10 cellular contexts compared by ENCODE assay signal in genomic region chr6:28446818-28447511, GRCh38. TPM values are rescaled to one million over a fixed set of nuclear protein-coding genes. Genes with fewer than 3 reads are reported as not detected.
DNase-seq lines count a peak whose midpoint lies in the region; ATAC-seq and TF ChIP-seq lines count a peak whose summit lies in the region.
"Had no signal": no experiment of that assay in that cellular context is flagged by ENCODE, and none has a peak within 500 bp of the region (broad histone marks: within the 10 kb centered on the region; RNA-seq: fewer than 3 reads in every experiment).

No MANE protein-coding gene starts in this region.

- H3K9me3 Mint-ChIP-seq in HFFc6, result no peaks in the 10 kb centered on the region
- peaks cover 0 to 7% (median 3%) of the 10 kb centered on the region in 5 experiments for H3K9me3 Mint-ChIP-seq in brain
- peaks cover 4% of the 10 kb centered on the region for H3K9me3 Mint-ChIP-seq in mesothelial cell of epicardium

- peak overlapping the region; percentile 62 for H3K4me3 ChIP-seq in AG04449 (ENCODE audit: low read depth, low read length)

- H3K36me3 Mint-ChIP-seq in HFFc6 (ENCODE audit: low read depth), result no peaks in the 10 kb centered on the region
- no peaks in the 10 kb centered on the region for H3K36me3 Mint-ChIP-seq in brain
- H3K36me3 Mint-ChIP-seq in mesothelial cell of epicardium, result no peaks in the 10 kb centered on the region

- TF ChIP-seq CTCF in AG04449 (IDR thresholded peaks at IDR 0.05; ENCODE audit: insufficient read depth, low read length, missing control alignments), result no peak
- no peak for TF ChIP-seq CTCF in HFFc6 (IDR thresholded peaks at IDR 0.05)
- no peak for TF ChIP-seq CTCF in brain (conservative IDR thresholded peaks at IDR 0.05)
- TF ChIP-seq CTCF in mesothelial cell of epicardium (IDR thresholded peaks at IDR 0.05; ENCODE audit: unreplicated experiment), result no peak

- H3K4me3 Mint-ChIP-seq in HFFc6, result peak overlapping the region; percentile 81
- peak overlapping the region; percentile 78 to 89 (median 85) for H3K4me3 Mint-ChIP-seq in brain
- peak overlapping the region; percentile 69 for H3K4me3 Mint-ChIP-seq in mesothelial cell of epicardium

- H3K27me3 Mint-ChIP-seq in HFFc6 (ENCODE audit: insufficient read depth), result peaks cover 5% of the 10 kb centered on the region
- H3K27me3 Mint-ChIP-seq in brain, result peaks cover 22% of the 10 kb centered on the region
- peaks cover 13% of the 10 kb centered on the region for H3K27me3 Mint-ChIP-seq in mesothelial cell of epicardium (ENCODE audit: low read depth)

- ATAC-seq in HG03432 (IDR thresholded peaks at IDR 0.05; ENCODE audit: unreplicated experiment), result no peak

- CTCF ChIA-PET in AG04449 (lab: Yijun Ruan, JAX), result interaction anchor here (1.3 kb wide), 1 partner anchor 19 kb away, joined by 3 read pairs; no protein-coding TSS in a partner anchor

- peaks cover 27% of the 10 kb centered on the region for H3K4me1 Mint-ChIP-seq in HFFc6 (ENCODE audit: low read depth)
- peaks cover 21% of the 10 kb centered on the region for H3K4me1 Mint-ChIP-seq in brain
- peaks cover 11% of the 10 kb centered on the region for H3K4me1 Mint-ChIP-seq in mesothelial cell of epicardium

- DNase-seq in AG04449 (ENCODE audit: low read depth, low spot score) (no peak), HFFc6 (no peak), mesothelial cell of epicardium (ENCODE audit: low spot score in 2 of 2, unreplicated experiment in 2 of 2) (peak; percentile 25 to 48), 8988T (no peak), GM19240 (ENCODE audit: insufficient read length, low spot score) (no peak), SKM-1 (lab: John Stamatoyannopoulos, UW; ENCODE audit: unreplicated experiment) (no peak)
- DNase-seq: central memory CD4-positive, alpha-beta T cell; NCI-H446 treated with DMSO at 0.1 percent for 48 hours had no signal

- H3K27ac Mint-ChIP-seq in HFFc6 (no peak overlapping the region), brain (peak overlapping the region; percentile 8 to 94 (median 55)), mesothelial cell of epicardium (peak overlapping the region; percentile 52)

- POLR2A ChIA-PET in AG04449 (lab: Yijun Ruan, JAX), result no interaction called here

RNA-seq across cellular contexts. Expression of gene ZSCAN23, which starts 3.7 kb away (rescaled TPM):
- total RNA-seq in HFFc6 (2021; fragmentation: NEBNext Ultra II Directional; extraction: Animal tissue kit (Norgen Biotek cat#: 25700)), result 1 to 10 TPM in 4 of 6 experiments, under 1 TPM in 2; 0.48 to 1.5 (median 1.0) TPM
- 2.4 TPM for polyA plus RNA-seq in brain (ENCODE audit: insufficient read depth, low read depth, low replicate concordance)
- 10.4 to 13.9 TPM (median 13.5 TPM) in 3 replicates for total RNA-seq in mesothelial cell of epicardium

RNA-seq across cellular contexts. Expression of gene ZSCAN12, which starts 47.4 kb away (rescaled TPM):
- total RNA-seq in HFFc6 (2021; fragmentation: NEBNext Ultra II Directional; extraction: Animal tissue kit (Norgen Biotek cat#: 25700)), result 1 to 10 TPM; 2.4 to 3.1 (median 2.8) TPM
- 4.1 TPM for polyA plus RNA-seq in brain (ENCODE audit: insufficient read depth, low read depth, low replicate concordance)
- total RNA-seq in mesothelial cell of epicardium, result 13.4 to 14.0 TPM (median 13.9 TPM) in 3 replicates

Comparison
In these comparisons a context has a peak if more than half of its experiments do, and no peak if none do; other contexts are left out.
1. DNase-seq: peak in mesothelial cell of epicardium (2 of 2); none in AG04449 (single experiment), HFFc6 (single experiment), 8988T (single experiment), GM19240 (single experiment) and SKM-1 (single experiment).
2. Peak in every context shown above with its lines, with median percentiles within 50 percentile points of each other: H3K4me3 Mint-ChIP-seq.